In the genomic region with DNA sequence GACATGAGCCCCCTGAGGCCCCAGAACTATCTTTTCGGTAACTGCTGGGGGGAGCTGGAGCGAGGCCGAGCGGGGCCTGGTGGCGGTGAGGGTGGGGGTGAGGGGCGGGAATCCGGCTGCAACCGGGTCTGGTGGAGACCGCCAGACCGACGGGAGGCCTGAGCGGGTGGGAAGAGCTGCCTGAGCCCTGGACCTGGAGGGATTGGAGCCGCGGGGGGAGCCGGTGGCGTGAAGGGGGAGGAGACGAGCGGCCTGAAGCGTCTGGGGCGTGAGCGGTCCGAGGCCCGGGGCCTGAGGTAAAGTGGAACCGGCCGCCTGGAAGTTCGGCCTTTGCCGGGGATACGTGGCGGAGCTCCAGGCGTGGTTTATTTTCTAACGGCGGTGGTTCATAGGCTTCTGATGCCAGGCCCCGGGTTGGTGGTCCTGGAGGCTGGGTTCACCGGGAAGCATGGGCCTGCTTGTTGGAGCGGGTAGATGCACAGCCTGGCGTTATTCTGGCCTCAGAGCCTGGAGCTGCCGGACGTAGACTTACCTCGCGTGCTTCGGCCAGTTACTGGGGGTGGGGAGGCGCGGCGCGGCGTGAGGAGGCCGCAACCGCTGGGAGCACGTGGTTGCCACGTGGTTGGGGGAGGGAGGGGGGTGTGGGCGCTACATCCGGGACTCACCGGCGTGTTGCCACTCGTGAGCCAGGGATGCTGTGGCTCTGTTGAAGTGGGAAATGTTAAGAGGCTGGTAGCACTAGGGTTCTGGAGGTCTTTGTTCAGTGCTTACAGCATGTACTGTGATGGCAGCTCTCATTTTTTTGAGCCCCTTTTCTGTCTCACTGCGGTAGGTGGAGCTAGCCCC, we compare ENCODE assay signal across 8 cellular contexts.
DNase-seq lines count a peak whose midpoint lies in the region; ATAC-seq lines count a peak whose summit lies in the region.

No MANE protein-coding gene starts in this region.

- H3K27ac ChIP-seq in cingulate gyrus (ENCODE audit: low read depth, low read length): peak overlapping the region; percentile 77

- ATAC-seq in HG02884 (IDR thresholded peaks at IDR 0.05; ENCODE audit: unreplicated experiment): peak; percentile 28

- DNase-seq in NCI-H524 (lab: John Stamatoyannopoulos, UW) (peak; percentile 47 to 66), NCI-H524 treated with DMSO at 0.1 percent for 48 hours (lab: John Stamatoyannopoulos, UW) (no peak), NCI-H2171 (lab: John Stamatoyannopoulos, UW) (peak; percentile 8), left kidney (ENCODE audit: low read depth, low spot score) (peak; percentile 90)
- peak; percentile 82 to 83 for DNase-seq in activated CD4-positive, alpha-beta T cell treated with anti-CD3 and anti-CD28 coated beads for 4 hours
- peak; percentile 86 to 89 for DNase-seq in stimulated activated CD4-positive, alpha-beta T cell treated with anti-CD3 and anti-CD28 coated beads, Interleukin-2, amount 100 ng/mL, for 24 hours
